ENCODE assay signal across 17 cellular contexts in the genomic region with DNA sequence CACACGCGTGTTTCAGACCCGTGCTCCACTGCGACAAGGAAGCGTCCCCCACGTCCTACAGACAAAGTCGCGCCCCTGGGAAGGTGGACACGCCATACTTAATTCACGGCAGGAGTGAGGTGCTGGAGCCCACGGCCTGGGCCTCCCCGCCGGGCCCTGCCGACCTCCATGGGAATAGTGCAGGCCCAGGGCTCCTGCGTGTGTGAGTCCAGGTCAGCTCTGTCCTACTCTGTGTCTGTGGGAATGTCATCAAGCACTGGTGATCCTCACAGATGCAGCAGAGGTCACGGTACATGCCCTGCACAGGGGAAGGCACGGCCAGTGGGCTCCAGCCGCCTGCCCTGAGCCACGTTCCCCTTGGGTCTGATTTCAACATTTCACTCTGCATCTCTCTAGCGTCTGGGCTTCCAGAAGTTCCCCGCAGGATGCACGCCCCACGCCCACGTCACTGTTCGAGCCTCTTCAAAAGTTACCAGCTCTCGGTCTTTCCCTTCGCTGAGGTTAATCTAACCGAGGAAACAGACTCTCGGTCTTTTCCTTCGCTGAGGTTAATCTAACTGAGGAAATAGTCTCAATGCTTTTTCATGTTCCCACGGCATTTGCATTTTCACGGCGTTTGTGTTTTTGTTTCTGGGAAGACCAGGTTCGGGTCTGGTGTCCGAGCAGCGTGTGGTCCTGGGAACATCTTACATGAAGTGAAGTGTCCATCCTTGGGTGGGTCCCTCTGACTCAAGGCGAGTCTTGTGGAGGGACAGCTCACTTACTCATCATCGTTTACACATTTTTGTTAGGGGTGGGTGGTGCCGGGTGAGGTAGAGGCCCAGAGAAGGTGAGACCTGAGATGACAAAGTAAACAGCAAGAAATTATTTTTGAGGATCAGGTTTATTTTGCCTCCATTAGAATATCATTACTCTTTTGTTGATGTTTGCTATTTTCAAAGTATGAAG.
A peak's percentile ranks its signal among the peaks of the same experiment; 100 is the strongest.
DNase-seq lines count a peak whose midpoint lies in the region; ATAC-seq lines count a peak whose summit lies in the region.
"Had no signal": no experiment of that assay in that cellular context is flagged by ENCODE, and none has a peak within 500 bp of the region (broad histone marks: within the 10 kb centered on the region; RNA-seq: fewer than 3 reads in every experiment).

No MANE protein-coding gene starts in this region.

- H3K27me3 ChIP-seq in aorta (ENCODE audit: control insufficient read depth in 1 of 2, insufficient read depth in 2 of 2, low read length in 1 of 2): no peaks in the 10 kb centered on the region
- H3K27me3 ChIP-seq: vagina had no signal

- H3K36me3 ChIP-seq in aorta (ENCODE audit: control insufficient read depth in 1 of 2, insufficient read depth in 2 of 2, low read length in 1 of 2): no peaks in the 10 kb centered on the region
- H3K36me3 ChIP-seq: vagina had no signal

- H3K36me3 Mint-ChIP-seq in activated naive CD4-positive, alpha-beta T cell treated with anti-CD3 and anti-CD28 coated beads, Interleukin-2, amount 50 U/mL, for 72 hours: no peaks in the 10 kb centered on the region
- H3K36me3 Mint-ChIP-seq in T-helper 17 cell (ENCODE audit: low read depth): no peaks in the 10 kb centered on the region

- H3K27ac Mint-ChIP-seq in activated naive CD4-positive, alpha-beta T cell treated with anti-CD3 and anti-CD28 coated beads, Interleukin-2, amount 50 U/mL, for 72 hours: no peak overlapping the region
- no peak overlapping the region for H3K27ac Mint-ChIP-seq in T-helper 17 cell
- H3K27ac Mint-ChIP-seq: HFFc6 had no signal

- peak; percentile 34 to 45 for ATAC-seq in activated naive CD4-positive, alpha-beta T cell treated with anti-CD3 and anti-CD28 coated beads, Interleukin-2, amount 50 U/mL, for 72 hours
- ATAC-seq in T-helper 17 cell (peak; percentile 87), aorta (ENCODE audit: low FRiP score) (peak; percentile 36), GM19351 (IDR thresholded peaks at IDR 0.05; ENCODE audit: unreplicated experiment) (no peak)

- H3K27me3 Mint-ChIP-seq in T-helper 17 cell: peaks cover 10% of the 10 kb centered on the region

- DNase-seq in activated naive CD4-positive, alpha-beta T cell treated with anti-CD3 and anti-CD28 coated beads, Interleukin-2, amount 50 U/mL, for 72 hours (ENCODE audit: low spot score in 2 of 2): no peak
- no peak for DNase-seq in activated naive CD4-positive, alpha-beta T cell treated with anti-CD3 and anti-CD28 coated beads, Interleukin-2, amount 50 U/mL, for 16 hours
- no peak for DNase-seq in T-helper 17 cell
- DNase-seq in islet precursor cell: peak; percentile 40
- DNase-seq in aorta: no peak
- DNase-seq in NCI-H774 (lab: John Stamatoyannopoulos, UW): no peak
- no peak for DNase-seq in dedifferentiated amniotic fluid mesenchymal stem cell (ENCODE audit: extremely low spot score)
- DNase-seq: amniotic stem cell, Calu3, HFFc6, NCI-H1436 treated with DMSO at 0.1 percent for 48 hours, NCI-H226, nucleus accumbens, right cardiac atrium had no signal

- H3K4me3 Mint-ChIP-seq in T-helper 17 cell: no peak overlapping the region
- H3K4me3 Mint-ChIP-seq: HFFc6 had no signal

- no peak overlapping the region for H3K27ac ChIP-seq in aorta (ENCODE audit: low read depth in 1 of 2, low read length in 2 of 2)
- H3K27ac ChIP-seq: vagina, VCaP had no signal

- intact Hi-C loops in aorta (cut with DNase I): no loop called here

- no peaks in the 10 kb centered on the region for H3K9me3 ChIP-seq in T-helper 17 cell (ENCODE audit: control insufficient read depth, low read length, poor library complexity, severe bottlenecking)
- no peaks in the 10 kb centered on the region for H3K9me3 ChIP-seq in aorta (ENCODE audit: control insufficient read depth, low read length)
- H3K9me3 ChIP-seq: vagina had no signal

- peaks cover 3% of the 10 kb centered on the region for H3K4me1 Mint-ChIP-seq in T-helper 17 cell

- 94% methylated on average over 39 of the region's 39 CpGs for WGBS in aorta, 2 donors

- H3K4me1 ChIP-seq in aorta (ENCODE audit: control insufficient read depth in 1 of 2, insufficient read depth in 2 of 2, low read length in 2 of 2): no peaks in the 10 kb centered on the region
- H3K4me1 ChIP-seq: vagina had no signal

- no peaks in the 10 kb centered on the region for H3K9me3 Mint-ChIP-seq in activated naive CD4-positive, alpha-beta T cell treated with anti-CD3 and anti-CD28 coated beads, Interleukin-2, amount 50 U/mL, for 72 hours

- H3K4me3 ChIP-seq in aorta (ENCODE audit: low read length in 2 of 2): no peak overlapping the region
- H3K4me3 ChIP-seq: vagina had no signal
